Comparison of ENCODE assay signal across 7 cellular contexts in genomic region chr3:185983495-185984141, GRCh38. TPM values are rescaled to one million over a fixed set of nuclear protein-coding genes. Genes with fewer than 3 reads are reported as not detected.
DNase-seq lines count a peak whose midpoint lies in the region; ATAC-seq and TF ChIP-seq lines count a peak whose summit lies in the region.

No MANE protein-coding gene starts in this region.

- no peak overlapping the region for H3K9ac ChIP-seq in MM.1S (ENCODE audit: low read length)
- no peak overlapping the region for H3K9ac ChIP-seq in parathyroid adenoma

- no peaks in the 10 kb centered on the region for H4K20me1 ChIP-seq in MM.1S (ENCODE audit: insufficient read depth, low read length)

- DNase-seq in MM.1S: peak; percentile 66
- DNase-seq in SK-N-DZ (ENCODE audit: low spot score): peak; percentile 71
- peak; percentile 49 for DNase-seq in activated naive CD4-positive, alpha-beta T cell treated with anti-CD3 and anti-CD28 coated beads, Interleukin-2, amount 50 U/mL, for 16 hours
- peak; percentile 76 for DNase-seq in Right ventricle myocardium inferior (ENCODE audit: missing footprints)

- TF ChIP-seq CTCF in GM12801 (IDR thresholded peaks at IDR 0.05; ENCODE audit: extremely low read depth, insufficient read length) (peak; percentile 69), MM.1S (IDR thresholded peaks at IDR 0.05; ENCODE audit: low read length) (peak; percentile 98), parathyroid adenoma (IDR thresholded peaks at IDR 0.05) (peak; percentile 95)

- no peaks in the 10 kb centered on the region for H3F3A ChIP-seq in MM.1S (ENCODE audit: insufficient read depth, low read length)

- H3K27me3 ChIP-seq in MM.1S (replicated peaks; ENCODE audit: insufficient read depth, low read length) (peaks cover 6% of the 10 kb centered on the region; the same call in 1 of the 2 replicates), parathyroid adenoma (ENCODE audit: control insufficient read depth, insufficient read depth, low read length) (no peaks in the 10 kb centered on the region)

- H2AFZ ChIP-seq in MM.1S (ENCODE audit: low read length) (no peak overlapping the region), parathyroid adenoma (peak overlapping the region; percentile 39)

- intact Hi-C loops in Right ventricle myocardium inferior (cut with DNase I): loop anchor here (1.0 to 10.0 kb wide), 4 partner anchors 259 to 841 kb away; no protein-coding TSS in a partner anchor

- H3K4me2 ChIP-seq in MM.1S (ENCODE audit: low read depth, low read length) (peak overlapping the region; percentile 23; the same call in 1 of the 2 replicates), parathyroid adenoma (ENCODE audit: low read length) (no peak overlapping the region)

- ATAC-seq in Right ventricle myocardium inferior (peak; percentile 86), GM21619 (IDR thresholded peaks at IDR 0.05; ENCODE audit: unreplicated experiment) (no peak)

- H3K27ac ChIP-seq in MM.1S (ENCODE audit: low read length) (no peak overlapping the region), parathyroid adenoma (no peak overlapping the region)

- H3K4me3 ChIP-seq in MM.1S (ENCODE audit: low read length) (no peak overlapping the region), parathyroid adenoma (ENCODE audit: low read depth, low read length) (no peak overlapping the region)

- H3K9me3 ChIP-seq in MM.1S (replicated peaks; ENCODE audit: insufficient read depth, low read length) (no peaks in the 10 kb centered on the region), parathyroid adenoma (ENCODE audit: control insufficient read depth, low read length) (no peaks in the 10 kb centered on the region)

- no peaks in the 10 kb centered on the region for H3K36me3 ChIP-seq in MM.1S (replicated peaks; ENCODE audit: insufficient read depth, low read length)
- H3K36me3 ChIP-seq in parathyroid adenoma (ENCODE audit: control insufficient read depth, insufficient read depth, low read length): no peaks in the 10 kb centered on the region

- H3K4me1 ChIP-seq in MM.1S (ENCODE audit: low read length) (no peaks in the 10 kb centered on the region), parathyroid adenoma (no peaks in the 10 kb centered on the region)

- no peaks in the 10 kb centered on the region for H3K79me2 ChIP-seq in MM.1S (ENCODE audit: low read length)
- no peaks in the 10 kb centered on the region for H3K79me2 ChIP-seq in parathyroid adenoma

- no peaks in the 10 kb centered on the region for H3K9me2 ChIP-seq in MM.1S (replicated peaks; ENCODE audit: insufficient read depth, low read length)

RNA-seq across cellular contexts. Expression of gene TRA2B, which starts 45.8 kb away (rescaled TPM):
- 316 and 673 TPM in 2 replicates for polyA plus RNA-seq in SK-N-DZ (2014; cell fraction: cytosol; rRNA removed)
- 282 and 334 TPM in 2 replicates for polyA plus RNA-seq in SK-N-DZ (2014; cell fraction: nucleus; rRNA removed)
- 44.2 TPM for total RNA-seq in Right ventricle myocardium inferior
